ENCODE assay signal across 13 cellular contexts in genomic region chr15:41961803-41962202, GRCh38. TPM values are rescaled to one million over a fixed set of nuclear protein-coding genes. Genes with fewer than 3 reads are reported as not detected.
"Had no signal": no experiment of that assay in that cellular context is flagged by ENCODE, and none has a peak within 500 bp of the region (broad histone marks: within the 10 kb centered on the region; RNA-seq: fewer than 3 reads in every experiment).

No MANE protein-coding gene starts in this region.

- H3K4me3 ChIP-seq: heart left ventricle had no signal

- H3K27me3 ChIP-seq: heart left ventricle had no signal

- DNase-seq: activated effector memory CD4-positive, alpha-beta T cell treated with anti-CD3 and anti-CD28 coated beads, Interleukin-2, amount 50 U/mL, for 16 hours; amniotic stem cell; heart left ventricle; islet precursor cell; left ventricle myocardium superior; trophoblast cell had no signal

- H3K27ac Mint-ChIP-seq: activated naive CD4-positive, alpha-beta T cell treated with anti-CD3 and anti-CD28 coated beads, Interleukin-2, amount 50 U/mL, for 72 hours; stimulated activated effector memory CD8-positive, alpha-beta T cell treated with anti-CD3 and anti-CD28 coated beads, Interleukin-12 subunit alpha, Interleukin-12 subunit beta, amount 100 ng/mL, for 72 hours had no signal

- H3K4me3 Mint-ChIP-seq: stimulated activated effector memory CD8-positive, alpha-beta T cell treated with anti-CD3 and anti-CD28 coated beads, Interleukin-12 subunit alpha, Interleukin-12 subunit beta, amount 100 ng/mL, for 72 hours had no signal

- H3K27ac ChIP-seq: parathyroid adenoma had no signal

- H3K9ac ChIP-seq: parathyroid adenoma had no signal

- ATAC-seq: activated naive CD4-positive, alpha-beta T cell treated with anti-CD3 and anti-CD28 coated beads, Interleukin-2, amount 50 U/mL, for 72 hours; heart left ventricle; left ventricle myocardium superior; stimulated activated effector memory CD8-positive, alpha-beta T cell treated with anti-CD3 and anti-CD28 coated beads, Interleukin-12 subunit alpha, Interleukin-12 subunit beta, amount 100 ng/mL, for 72 hours had no signal

- H3K9me3 Mint-ChIP-seq: activated naive CD4-positive, alpha-beta T cell treated with anti-CD3 and anti-CD28 coated beads, Interleukin-2, amount 50 U/mL, for 72 hours; stimulated activated effector memory CD8-positive, alpha-beta T cell treated with anti-CD3 and anti-CD28 coated beads, Interleukin-12 subunit alpha, Interleukin-12 subunit beta, amount 100 ng/mL, for 72 hours had no signal

- H3K9me3 ChIP-seq: heart left ventricle had no signal

RNA-seq across cellular contexts. Expression of gene PLA2G4E, which starts 59.0 kb away (rescaled TPM):
- total RNA-seq: activated naive CD4-positive, alpha-beta T cell treated with anti-CD3 and anti-CD28 coated beads, Interleukin-2, amount 50 U/mL, for 72 hours; fibroblast of lung; frontal cortex; left ventricle myocardium superior; T-helper 2 cell treated with Interferon-gamma antibody and Interleukin-4, amounts not matched to agents 100 ng/mL and 5 ng/mL, for 36 hours had no signal
- polyA plus RNA-seq: fibroblast of lung, neural cell had no signal
